In the genomic region with DNA sequence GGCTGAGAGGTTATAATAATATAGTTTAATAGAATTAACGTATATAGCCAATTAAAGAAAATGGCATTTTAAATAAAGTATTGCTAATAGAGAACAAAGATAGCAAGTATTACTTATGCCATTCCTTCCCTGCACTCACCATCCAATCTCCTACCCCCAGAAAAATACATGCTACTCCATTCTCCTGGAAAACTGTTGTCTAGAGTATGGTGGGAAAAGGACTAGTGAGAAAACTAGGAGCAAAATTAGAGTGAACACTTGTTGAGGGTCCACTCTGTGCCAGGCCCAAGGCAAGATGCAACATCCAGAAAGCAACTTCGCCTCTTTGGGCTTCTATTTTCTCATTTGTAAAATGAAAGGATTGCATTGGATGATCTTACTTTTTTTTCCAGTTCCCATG, we compare ENCODE assay signal across 16 cellular contexts.
DNase-seq lines count a peak whose midpoint lies in the region; ATAC-seq, FAIRE-seq and TF ChIP-seq lines count a peak whose summit lies in the region.
"Had no signal": no experiment of that assay in that cellular context is flagged by ENCODE, and none has a peak within 500 bp of the region (broad histone marks: within the 10 kb centered on the region; RNA-seq: fewer than 3 reads in every experiment).

No MANE protein-coding gene starts in this region.

- no peaks in the 10 kb centered on the region for H3K9me2 ChIP-seq in MM.1S (replicated peaks; ENCODE audit: insufficient read depth, low read length)

- no peak for TF ChIP-seq EP300 in HepG2 (IDR thresholded peaks at IDR 0.05; ENCODE audit: low read depth in 2 of 2, low read length in 2 of 2)
- no peak for TF ChIP-seq EP300 in HepG2 (CRISPR knock-in tag; IDR thresholded peaks at IDR 0.05; ENCODE audit: borderline replicate concordance)
- peak; percentile 35; the same call in 1 of the 2 replicates for TF ChIP-seq EP300 in K562 (IDR thresholded peaks at IDR 0.05; ENCODE audit: low read length)

- H3K27me3 ChIP-seq in right lobe of liver (no peaks in the 10 kb centered on the region), HepG2 (ENCODE audit: control insufficient read depth in 1 of 2, insufficient read depth in 2 of 2, low read length in 2 of 2) (no peaks in the 10 kb centered on the region; a peak in 1 of 5 replicates), MM.1S (replicated peaks; ENCODE audit: insufficient read depth, low read length) (peaks cover 25% of the 10 kb centered on the region), K562 (ENCODE audit: control insufficient read depth in 2 of 2, insufficient read depth in 2 of 2, low read length in 2 of 2) (no peaks in the 10 kb centered on the region)

- peaks cover 13% of the 10 kb centered on the region for H3F3A ChIP-seq in MM.1S (ENCODE audit: insufficient read depth, low read length)

- H3K36me3 ChIP-seq in right lobe of liver (peaks cover 0 to 4% (median 0%) of the 10 kb centered on the region in 4 donors), HepG2 (replicated peaks in 1 of 2; ENCODE audit: control insufficient read depth in 1 of 2, insufficient read depth in 2 of 2, low read length in 2 of 2) (no peaks in the 10 kb centered on the region), MM.1S (replicated peaks; ENCODE audit: insufficient read depth, low read length) (no peaks in the 10 kb centered on the region), K562 (ENCODE audit: control insufficient read depth, insufficient read depth, low read length) (peaks cover 95% of the 10 kb centered on the region)

- H3K4me1 Mint-ChIP-seq in stimulated activated naive B cell treated with anti-CD40 and anti-IgM and Interleukin-4, amounts not matched to agents 10 μg/mL and 1 μg/mL and 100 μg/mL, for 72 hours: peaks cover 14 to 34% of the 10 kb centered on the region in 2 donors

- WGBS in right lobe of liver (ENCODE audit: insufficient coverage, low coverage, low lambda C conversion rate, missing lambda C conversion rate): 84% methylated on average over 2 of the region's 2 CpGs
- WGBS in HepG2 (ENCODE audit: low lambda C conversion rate): 80% methylated on average over 2 of the region's 2 CpGs
- WGBS in K562 (ENCODE audit: insufficient coverage, low coverage, missing lambda C conversion rate): 91% methylated on average over 2 of the region's 2 CpGs

- no peak for ATAC-seq in right lobe of liver
- no peak for ATAC-seq in HepG2
- ATAC-seq in K562: peak; percentile 3; the same call in 2 of the 3 replicates
- ATAC-seq in stimulated activated naive B cell treated with anti-CD40 and anti-IgM and Interleukin-4, amounts not matched to agents 10 μg/mL and 1 μg/mL and 100 μg/mL, for 72 hours (replicated peaks): no peak
- ATAC-seq in GM18909 (IDR thresholded peaks at IDR 0.05; ENCODE audit: poor library complexity, unreplicated experiment): no peak

- no peak for TF ChIP-seq RAD21 in HepG2 (CRISPR knock-in tag; IDR thresholded peaks at IDR 0.05)
- no peak for TF ChIP-seq RAD21 in K562 (CRISPR knock-in tag; conservative IDR thresholded peaks at IDR 0.05 in 1 of 2, IDR thresholded peaks at IDR 0.05 in 1 of 2)

- H3K4me3 ChIP-seq in right lobe of liver: no peak overlapping the region
- H3K4me3 ChIP-seq in HepG2 (replicated peaks in 1 of 3; ENCODE audit: insufficient read depth in 1 of 3, low read depth in 2 of 3, low read length in 3 of 3): no peak overlapping the region
- H3K4me3 ChIP-seq in MM.1S (ENCODE audit: low read length): no peak overlapping the region
- no peak overlapping the region for H3K4me3 ChIP-seq in K562
- H3K4me3 ChIP-seq: SK-N-MC had no signal

- BruUV-seq in HepG2 (replicated peaks; lab: Mats Ljungman, UMichigan): no TSS peak
- BruUV-seq in K562 (replicated peaks; lab: Mats Ljungman, UMichigan): no TSS peak

- CTCF ChIA-PET in HepG2 (lab: Yijun Ruan, JAX; ENCODE audit: low intra/inter-chr PET ratio, low total read pairs) (no interaction called here), K562 (lab: Yijun Ruan, JAX; ENCODE audit: low intra/inter-chr PET ratio) (no interaction called here)

- no peak for FAIRE-seq in HepG2 (lab: Jason Lieb, UNC)
- no peak for FAIRE-seq in K562 (lab: Jason Lieb, UNC)
- FAIRE-seq: G401.6 had no signal

- peak overlapping the region in 2 of 3 donors; percentile 49 to 72 for H3K27ac ChIP-seq in right lobe of liver
- H3K27ac ChIP-seq in HepG2 (ENCODE audit: extremely low read length, insufficient read depth, low read length): no peak overlapping the region
- H3K27ac ChIP-seq in MM.1S (ENCODE audit: low read length): no peak overlapping the region
- H3K27ac ChIP-seq in K562 (ENCODE audit: extremely low read depth, low read depth, low read length): no peak overlapping the region; the same call in 2 of the 3 replicates
- H3K27ac ChIP-seq: HL-60, SK-N-MC had no signal

- H3K36me3 Mint-ChIP-seq in stimulated activated naive B cell treated with anti-CD40 and anti-IgM and Interleukin-4, amounts not matched to agents 10 μg/mL and 1 μg/mL and 100 μg/mL, for 72 hours: peaks cover 1 to 6% of the 10 kb centered on the region in 2 donors
- H3K36me3 Mint-ChIP-seq: CD8-positive, alpha-beta memory T cell had no signal

- H3K9me3 ChIP-seq in right lobe of liver (no peaks in the 10 kb centered on the region), HepG2 (ENCODE audit: low read length) (no peaks in the 10 kb centered on the region), MM.1S (replicated peaks; ENCODE audit: insufficient read depth, low read length) (no peaks in the 10 kb centered on the region), K562 (replicated peaks; ENCODE audit: control insufficient read depth, insufficient read depth, low read depth, low read length) (no peaks in the 10 kb centered on the region)

- H3K79me2 ChIP-seq in HepG2 (ENCODE audit: insufficient read depth, low read length) (no peaks in the 10 kb centered on the region), MM.1S (ENCODE audit: low read length) (no peaks in the 10 kb centered on the region), K562 (ENCODE audit: control insufficient read depth, insufficient read depth, low read length) (no peaks in the 10 kb centered on the region)

- H2AFZ ChIP-seq in HepG2 (ENCODE audit: low read length) (no peak overlapping the region), MM.1S (ENCODE audit: low read length) (no peak overlapping the region), K562 (ENCODE audit: low read depth, low read length) (no peak overlapping the region)

- TF ChIP-seq POLR2A in right lobe of liver (IDR thresholded peaks at IDR 0.05) (no peak), HepG2 (IDR thresholded peaks at IDR 0.05; ENCODE audit: insufficient read depth in 1 of 2, low read depth in 2 of 2, low read length in 2 of 2) (no peak), K562 (conservative IDR thresholded peaks at IDR 0.05) (no peak)

- intact Hi-C loops in right lobe of liver (cut with DNase I) (no loop called here), HepG2 (cut with micrococcal nuclease; ENCODE audit: unreplicated experiment) (no loop called here), K562 (cut with micrococcal nuclease) (loop anchor here (10.0 kb wide), 1 partner anchor 407 kb away; no protein-coding TSS in a partner anchor)

- no peaks in the 10 kb centered on the region for H3K9me3 Mint-ChIP-seq in stimulated activated naive B cell treated with anti-CD40 and anti-IgM and Interleukin-4, amounts not matched to agents 10 μg/mL and 1 μg/mL and 100 μg/mL, for 72 hours

- H3K4me3 Mint-ChIP-seq in stimulated activated naive B cell treated with anti-CD40 and anti-IgM and Interleukin-4, amounts not matched to agents 10 μg/mL and 1 μg/mL and 100 μg/mL, for 72 hours: peak overlapping the region; percentile 46 to 94

- no peaks in the 10 kb centered on the region for H3K27me3 Mint-ChIP-seq in stimulated activated naive B cell treated with anti-CD40 and anti-IgM and Interleukin-4, amounts not matched to agents 10 μg/mL and 1 μg/mL and 100 μg/mL, for 72 hours

- in situ Hi-C loops in HepG2 (cut with HindIII; ENCODE audit: extremely low pct_ligation_motif_present, low pct_unique_long_range_greater_than_20kb) (loop anchor here (25.0 kb wide), 1 partner anchor 850 kb away; no protein-coding TSS in a partner anchor), K562 (cut with MboI) (no loop called here)

- TF ChIP-seq CTCF in right lobe of liver (IDR thresholded peaks at IDR 0.05) (no peak), HepG2 (CRISPR knock-in tag; IDR thresholded peaks at IDR 0.05) (no peak), MM.1S (IDR thresholded peaks at IDR 0.05; ENCODE audit: low read length) (no peak), K562 (IDR thresholded peaks at IDR 0.05 in 2 of 3, conservative IDR thresholded peaks at IDR 0.05 in 1 of 3; ENCODE audit: insufficient read depth in 2 of 3, low read depth in 1 of 3, low read length in 3 of 3) (no peak)

- H4K20me1 ChIP-seq in HepG2 (ENCODE audit: insufficient read depth, low read length) (no peaks in the 10 kb centered on the region), MM.1S (ENCODE audit: insufficient read depth, low read length) (no peaks in the 10 kb centered on the region; the same call in 1 of the 2 replicates), K562 (replicated peaks; ENCODE audit: control insufficient read depth, insufficient read depth, low read length) (no peaks in the 10 kb centered on the region)

- H3K4me1 ChIP-seq in right lobe of liver (peaks cover 0 to 24% (median under 1%) of the 10 kb centered on the region in 4 donors), HepG2 (ENCODE audit: insufficient read depth, low read length) (no peaks in the 10 kb centered on the region), MM.1S (ENCODE audit: low read length) (peaks cover 12% of the 10 kb centered on the region), K562 (replicated peaks in 1 of 2; ENCODE audit: control insufficient read depth in 2 of 2, insufficient read depth in 2 of 2, low read length in 2 of 2) (no peaks in the 10 kb centered on the region)

- H3K9ac ChIP-seq in HepG2 (ENCODE audit: insufficient read depth, low read depth, low read length) (no peak overlapping the region), MM.1S (ENCODE audit: low read length) (no peak overlapping the region), K562 (ENCODE audit: insufficient read depth in 1 of 2, low read depth in 2 of 2, low read length in 2 of 2) (no peak overlapping the region)

- POLR2A ChIA-PET in HepG2 (lab: Yijun Ruan, JAX): no interaction called here
- POLR2A ChIA-PET in K562 (lab: Yijun Ruan, JAX): interaction anchor here (1.1 to 1.4 kb wide), 2 partner anchors 10 to 23 kb away, joined by 3 to 4 read pairs; no protein-coding TSS in a partner anchor

- H3K9me1 ChIP-seq in K562 (ENCODE audit: control insufficient read depth, insufficient read depth, low read length): no peaks in the 10 kb centered on the region

- DNase-seq in right lobe of liver (no peak), HepG2 (ENCODE audit: low spot score) (no peak), MM.1S (no peak), K562 (ENCODE audit: extremely low read depth in 1 of 4, low spot score in 3 of 4) (no peak), activated gamma-delta T cell treated with Interleukin-2 at 50 U/mL for 16 hours (no peak)
- DNase-seq in stimulated activated naive B cell treated with anti-CD40 and anti-IgM and Interleukin-4, amounts not matched to agents 10 μg/mL and 1 μg/mL and 100 μg/mL, for 72 hours: no peak
- DNase-seq: C1 segment of cervical spinal cord; CD8-positive, alpha-beta memory T cell; H7; MV-4-11; NCI-H526 treated with DMSO at 0.1 percent for 48 hours; Right ventricle myocardium superior had no signal

- peak overlapping the region; percentile 97 for H3K27ac Mint-ChIP-seq in stimulated activated naive B cell treated with anti-CD40 and anti-IgM and Interleukin-4, amounts not matched to agents 10 μg/mL and 1 μg/mL and 100 μg/mL, for 72 hours

- H3K4me2 ChIP-seq in HepG2 (ENCODE audit: low read depth, low read length): no peak overlapping the region
- H3K4me2 ChIP-seq in MM.1S (ENCODE audit: low read depth, low read length): peak overlapping the region; percentile 69; the same call in 1 of the 2 replicates
- no peak overlapping the region for H3K4me2 ChIP-seq in K562 (ENCODE audit: insufficient read depth, low read length)

Comparison
In these comparisons a context has a peak if more than half of its experiments do, and no peak if none do; other contexts are left out.
1. H3K27ac ChIP-seq: peak in right lobe of liver (2 of 3); none in HepG2 (single experiment), MM.1S (single experiment) and K562 (single experiment).